ENCODE assay signal across 8 cellular contexts in the genomic region with DNA sequence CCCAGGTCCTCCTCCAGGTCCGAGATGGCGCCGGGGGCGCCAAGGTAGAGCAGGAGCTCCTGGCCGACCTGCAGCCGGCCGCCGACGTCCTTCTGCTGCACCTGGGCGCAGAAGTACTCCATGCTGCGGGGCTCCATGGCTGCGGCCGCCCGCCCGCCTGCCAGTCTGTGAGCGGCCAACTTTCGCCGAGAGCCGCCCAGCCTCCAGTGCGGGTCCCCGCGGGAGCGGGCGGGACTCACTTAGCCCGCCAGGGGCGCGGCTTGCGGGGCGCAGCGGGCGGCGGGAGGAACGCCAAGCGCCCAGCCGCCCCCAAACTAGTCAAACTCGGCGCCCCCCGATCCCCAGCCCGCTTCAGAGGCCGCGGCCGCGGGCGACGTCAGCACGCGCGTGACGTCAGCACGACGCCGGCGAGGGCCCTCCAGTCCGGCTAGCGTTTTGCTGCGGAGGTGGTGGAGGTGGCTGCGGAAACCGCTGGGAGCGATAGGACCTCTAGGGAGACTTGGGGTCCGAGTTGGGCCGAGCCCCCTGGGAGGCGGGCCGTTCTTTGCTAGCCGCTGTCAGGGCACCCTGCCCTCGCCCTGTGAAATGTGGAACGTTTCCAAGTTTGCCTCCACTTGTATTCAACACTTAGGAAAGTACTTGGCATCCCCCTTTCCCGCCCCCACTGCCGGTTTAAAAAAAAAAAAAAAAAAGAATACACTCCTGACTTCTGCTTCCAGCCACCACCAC. TPM values are rescaled to one million over a fixed set of nuclear protein-coding genes. Genes with fewer than 3 reads are reported as not detected.
DNase-seq lines count a peak whose midpoint lies in the region; ATAC-seq, FAIRE-seq and TF ChIP-seq lines count a peak whose summit lies in the region.

Gene CLASP2 (minus strand): TSS at position 389 of the 729 bp plus-strand sequence. CDS start 252 bp downstream, at position 137.

- H3K79me2 ChIP-seq in HepG2 (ENCODE audit: insufficient read depth, low read length), result peaks cover 41% of the 10 kb centered on the region

- H3K27ac ChIP-seq in HepG2 (ENCODE audit: extremely low read length, insufficient read depth, low read length), result peak within 1 kb of the TSS; percentile 94

- TF ChIP-seq POLR2A in HepG2 (IDR thresholded peaks at IDR 0.05; ENCODE audit: insufficient read depth in 1 of 2, low read depth in 2 of 2, low read length in 2 of 2), result peak; percentile 40 to 69; a peak in 2 of 4 replicates

- ATAC-seq in HG03457 (IDR thresholded peaks at IDR 0.05; ENCODE audit: unreplicated experiment) (peak; percentile 92), HepG2 (peak; percentile 95)

- CTCF ChIA-PET in BJ (lab: Yijun Ruan, JAX), result interaction anchor here (0.6 to 2.7 kb wide), 4 partner anchors 41 to 81 kb away, joined by 3 to 10 read pairs (median 6); no protein-coding TSS in a partner anchor
- CTCF ChIA-PET in activated CD4-positive, alpha-beta T cell treated with anti-CD3 and anti-CD28 coated beads, Interleukin-2, amount 10 ng/mL, durations not matched to agents 7 days and 5 days (lab: Charles Lee), result interaction anchor here (1.1 kb wide), 1 partner anchor 9 kb away, joined by 3 read pairs; no protein-coding TSS in a partner anchor
- CTCF ChIA-PET in HepG2 (lab: Yijun Ruan, JAX; ENCODE audit: low intra/inter-chr PET ratio, low total read pairs), result no interaction called here

- H3K27ac Mint-ChIP-seq in activated CD4-positive, alpha-beta T cell treated with anti-CD3 and anti-CD28 coated beads, Interleukin-2, amount 10 ng/mL, durations not matched to agents 7 days and 5 days, result peak within 1 kb of the TSS; percentile 96
- no peak within 1 kb of the TSS for H3K27ac Mint-ChIP-seq in dendritic cell treated with granulocyte-macrophage colony-stimulating factor and Interleukin-4, amounts not matched to agents 40 ng/mL and 50 ng/mL, for 4 days

- peak within 1 kb of the TSS; percentile 90 for H3K4me3 Mint-ChIP-seq in activated CD4-positive, alpha-beta T cell treated with anti-CD3 and anti-CD28 coated beads, Interleukin-2, amount 10 ng/mL, durations not matched to agents 7 days and 5 days
- peak within 1 kb of the TSS; percentile 97 for H3K4me3 Mint-ChIP-seq in dendritic cell treated with granulocyte-macrophage colony-stimulating factor and Interleukin-4, amounts not matched to agents 40 ng/mL and 50 ng/mL, for 4 days

- H3K4me1 ChIP-seq in HepG2 (ENCODE audit: insufficient read depth, low read length), result peaks cover 30% of the 10 kb centered on the region

- no peaks in the 10 kb centered on the region for H3K27me3 Mint-ChIP-seq in activated CD4-positive, alpha-beta T cell treated with anti-CD3 and anti-CD28 coated beads, Interleukin-2, amount 10 ng/mL, durations not matched to agents 7 days and 5 days
- no peaks in the 10 kb centered on the region for H3K27me3 Mint-ChIP-seq in dendritic cell treated with granulocyte-macrophage colony-stimulating factor and Interleukin-4, amounts not matched to agents 40 ng/mL and 50 ng/mL, for 4 days

- intact Hi-C loops in dendritic cell treated with granulocyte-macrophage colony-stimulating factor and Interleukin-4, amounts not matched to agents 40 ng/mL and 50 ng/mL, for 4 days (cut with micrococcal nuclease), result loop anchor here (5.0 kb wide), 3 partner anchors 69 to 281 kb away; no protein-coding TSS in a partner anchor
- intact Hi-C loops in HepG2 (cut with micrococcal nuclease; ENCODE audit: unreplicated experiment), result loop anchor here (1.0 to 5.0 kb wide), 3 partner anchors 69 to 281 kb away; no protein-coding TSS in a partner anchor

- 0% methylated on average over 6 of the region's 68 CpGs for WGBS in HepG2 (ENCODE audit: low lambda C conversion rate)

- H2AFZ ChIP-seq in HepG2 (ENCODE audit: low read length), result peak within 1 kb of the TSS; percentile 99

- FAIRE-seq in HepG2 (lab: Jason Lieb, UNC), result no peak

- H3K4me2 ChIP-seq in HepG2 (ENCODE audit: low read depth, low read length), result peak within 1 kb of the TSS; percentile 91

- TF ChIP-seq EP300 in HepG2 (IDR thresholded peaks at IDR 0.05; ENCODE audit: low read depth in 2 of 2, low read length in 2 of 2) (no peak), HepG2 (CRISPR knock-in tag; IDR thresholded peaks at IDR 0.05; ENCODE audit: borderline replicate concordance) (peak; percentile 27)

- H3K27me3 ChIP-seq in BJ (ENCODE audit: control insufficient read depth, insufficient read depth, low read length) (no peaks in the 10 kb centered on the region), HepG2 (ENCODE audit: control insufficient read depth in 1 of 2, insufficient read depth in 2 of 2, low read length in 2 of 2) (no peaks in the 10 kb centered on the region; a peak in 1 of 5 replicates)

- no peaks in the 10 kb centered on the region; the same call in 1 of the 2 replicates for H4K20me1 ChIP-seq in HepG2 (ENCODE audit: insufficient read depth, low read length)

- no peak for TF ChIP-seq RAD21 in HepG2 (CRISPR knock-in tag; IDR thresholded peaks at IDR 0.05)

- H3K4me3 ChIP-seq in BJ (ENCODE audit: low read depth, low read length) (peak within 1 kb of the TSS; percentile 67), HepG2 (replicated peaks in 1 of 3; ENCODE audit: insufficient read depth in 1 of 3, low read depth in 2 of 3, low read length in 3 of 3) (peak within 1 kb of the TSS; percentile 87 to 92 (median 89))

- H3K36me3 Mint-ChIP-seq in activated CD4-positive, alpha-beta T cell treated with anti-CD3 and anti-CD28 coated beads, Interleukin-2, amount 10 ng/mL, durations not matched to agents 7 days and 5 days (ENCODE audit: low read depth), result peaks cover 2% of the 10 kb centered on the region
- peaks cover 12% of the 10 kb centered on the region for H3K36me3 Mint-ChIP-seq in dendritic cell treated with granulocyte-macrophage colony-stimulating factor and Interleukin-4, amounts not matched to agents 40 ng/mL and 50 ng/mL, for 4 days (ENCODE audit: low read depth)

- no peaks in the 10 kb centered on the region for H3K36me3 ChIP-seq in BJ (ENCODE audit: control insufficient read depth, insufficient read depth, low read length)
- H3K36me3 ChIP-seq in HepG2 (replicated peaks in 1 of 2; ENCODE audit: control insufficient read depth in 1 of 2, insufficient read depth in 2 of 2, low read length in 2 of 2), result no peaks in the 10 kb centered on the region

- in situ Hi-C loops in HepG2 (cut with HindIII; ENCODE audit: extremely low pct_ligation_motif_present, low pct_unique_long_range_greater_than_20kb), result loop anchor here (5.0 kb wide), 1 partner anchor 81 kb away; no protein-coding TSS in a partner anchor

- H3K9me3 Mint-ChIP-seq in activated CD4-positive, alpha-beta T cell treated with anti-CD3 and anti-CD28 coated beads, Interleukin-2, amount 10 ng/mL, durations not matched to agents 7 days and 5 days, result no peaks in the 10 kb centered on the region
- no peaks in the 10 kb centered on the region for H3K9me3 Mint-ChIP-seq in dendritic cell treated with granulocyte-macrophage colony-stimulating factor and Interleukin-4, amounts not matched to agents 40 ng/mL and 50 ng/mL, for 4 days

- H3K9me3 ChIP-seq in HepG2 (ENCODE audit: low read length), result no peaks in the 10 kb centered on the region

- TSS peak; percentile 85 for BruUV-seq in HepG2 (replicated peaks; lab: Mats Ljungman, UMichigan)

- POLR2A ChIA-PET in BJ (lab: Charles Lee), result no interaction called here
- POLR2A ChIA-PET in activated CD4-positive, alpha-beta T cell treated with anti-CD3 and anti-CD28 coated beads, Interleukin-2, amount 10 ng/mL, durations not matched to agents 7 days and 5 days (lab: Charles Lee), result no interaction called here
- POLR2A ChIA-PET in HepG2 (lab: Yijun Ruan, JAX), result interaction anchor here (0.8 to 1.1 kb wide), 2 partner anchors 277 to 927 kb away, joined by 3 to 4 read pairs; no protein-coding TSS in a partner anchor

- H3K9ac ChIP-seq in HepG2 (ENCODE audit: insufficient read depth, low read depth, low read length), result peak within 1 kb of the TSS; percentile 87

- no peak for DNase-seq in BJ (ENCODE audit: low read depth)
- peak; percentile 66 for DNase-seq in GM19240 (ENCODE audit: insufficient read length, low spot score)
- peak; percentile 86 for DNase-seq in NCI-H69 (lab: John Stamatoyannopoulos, UW)
- DNase-seq in activated CD4-positive, alpha-beta T cell treated with anti-CD3 and anti-CD28 coated beads, Interleukin-2, amount 10 ng/mL, durations not matched to agents 7 days and 5 days, result peak; percentile 82
- peak; percentile 76 for DNase-seq in HepG2 (ENCODE audit: low spot score)
- peak; percentile 73 to 77 for DNase-seq in stimulated activated CD4-positive, alpha-beta T cell treated with anti-CD3 and anti-CD28 coated beads, Interleukin-2, amount 100 ng/mL, for 48 hours

- TF ChIP-seq CTCF in BJ (IDR thresholded peaks at IDR 0.05; ENCODE audit: insufficient read depth, low read depth, low read length) (no peak), HepG2 (CRISPR knock-in tag; IDR thresholded peaks at IDR 0.05) (no peak)

- peaks cover 13% of the 10 kb centered on the region for H3K4me1 Mint-ChIP-seq in activated CD4-positive, alpha-beta T cell treated with anti-CD3 and anti-CD28 coated beads, Interleukin-2, amount 10 ng/mL, durations not matched to agents 7 days and 5 days
- H3K4me1 Mint-ChIP-seq in dendritic cell treated with granulocyte-macrophage colony-stimulating factor and Interleukin-4, amounts not matched to agents 40 ng/mL and 50 ng/mL, for 4 days (ENCODE audit: low read depth), result peaks cover 6% of the 10 kb centered on the region

RNA-seq across cellular contexts. Expression of gene CLASP2, which starts in this region (rescaled TPM):
- polyA plus RNA-seq in BJ (2011; rRNA removed), result 20.5 and 35.8 TPM in 2 replicates
- 43.7 and 50.8 TPM in 2 replicates for polyA minus RNA-seq in BJ (2011; rRNA and poly(A)+ RNA removed)
- 10 to 100 TPM; 45.0 to 54.8 TPM for total RNA-seq in activated CD4-positive, alpha-beta T cell treated with anti-CD3 and anti-CD28 coated beads, Interleukin-2, amount 10 ng/mL, durations not matched to agents 7 days and 5 days
- total RNA-seq in HepG2 (2016; rRNA removed; fragmentation: Illumina TruSeq; extraction: Trizol), result 30.6 and 34.8 TPM in 2 replicates
- 14.8 and 18.1 TPM in 2 replicates for total RNA-seq in HepG2 (2016; cell fraction: cytosol; rRNA removed; fragmentation: Illumina TruSeq; extraction: Trizol; ENCODE audit: low read depth)
- 32.0 and 33.6 TPM in 2 replicates for total RNA-seq in HepG2 (2016; cell fraction: insoluble cytoplasmic fraction; rRNA removed; fragmentation: Illumina TruSeq; extraction: Trizol)
- total RNA-seq in HepG2 (2016; cell fraction: membrane; rRNA removed; fragmentation: Illumina TruSeq; extraction: Trizol), result 10.5 and 11.6 TPM in 2 replicates
- 72.0 and 73.1 TPM in 2 replicates for total RNA-seq in HepG2 (2016; cell fraction: nucleus; rRNA removed; fragmentation: Illumina TruSeq; extraction: Trizol)
- 12.7 and 15.7 TPM in 2 replicates for polyA plus RNA-seq in HepG2 (2011; rRNA removed)
- 5.2 and 6.9 TPM in 2 replicates for polyA plus RNA-seq in HepG2 (2011; cell fraction: cytosol; rRNA removed)
- 24.0 and 25.3 TPM in 2 replicates for polyA plus RNA-seq in HepG2 (2011; cell fraction: nucleus; rRNA removed)
- polyA plus RNA-seq in HepG2 (2012), result 9.1 and 11.7 TPM in 2 replicates
- polyA plus RNA-seq in HepG2 (2016; cell fraction: cytosol; fragmentation: Illumina TruSeq; extraction: Trizol; ENCODE audit: low read depth), result 0.68 and 0.76 TPM in 2 replicates
- polyA plus RNA-seq in HepG2 (2016; cell fraction: insoluble cytoplasmic fraction; fragmentation: Illumina TruSeq; extraction: Trizol; ENCODE audit: low read depth), result 14.7 and 16.9 TPM in 2 replicates
- polyA plus RNA-seq in HepG2 (2016; cell fraction: membrane; fragmentation: Illumina TruSeq; extraction: Trizol; ENCODE audit: low read depth), result 2.0 TPM in 2 replicates
- polyA plus RNA-seq in HepG2 (2016; cell fraction: nucleus; fragmentation: Illumina TruSeq; extraction: Trizol; ENCODE audit: insufficient read depth, low read depth), result 37.4 and 42.4 TPM in 2 replicates
- 49.3 and 63.0 TPM in 2 replicates for polyA minus RNA-seq in HepG2 (2011; rRNA and poly(A)+ RNA removed; ENCODE audit: low replicate concordance)
- 21.0 and 25.8 TPM in 2 replicates for polyA minus RNA-seq in HepG2 (2011; cell fraction: cytosol; rRNA and poly(A)+ RNA removed)
- polyA minus RNA-seq in HepG2 (2011; cell fraction: nucleus; rRNA and poly(A)+ RNA removed), result 145 and 179 TPM in 2 replicates
